In the genomic region with DNA sequence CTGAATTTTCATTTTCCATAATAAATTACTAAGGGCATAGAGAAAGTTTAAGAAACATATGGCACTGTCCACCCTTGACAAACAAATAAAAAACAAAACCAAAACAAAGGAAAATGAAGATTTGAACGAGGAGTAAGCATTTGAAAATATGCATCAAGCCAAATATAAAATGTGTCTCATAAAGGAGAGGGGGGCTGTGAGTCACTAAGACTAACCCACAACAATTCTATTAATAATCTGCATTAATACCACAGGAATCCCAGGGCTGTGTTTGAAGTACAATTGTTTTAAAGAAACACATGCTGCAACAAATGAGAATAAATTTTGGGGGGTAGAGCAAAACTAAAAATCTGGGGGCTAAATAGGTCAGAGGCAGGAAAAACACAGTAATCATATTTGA, we compare ENCODE assay signal across 16 cellular contexts. TPM values are rescaled to one million over a fixed set of nuclear protein-coding genes. Genes with fewer than 3 reads are reported as not detected.
DNase-seq lines count a peak whose midpoint lies in the region; ATAC-seq and TF ChIP-seq lines count a peak whose summit lies in the region.
"Had no signal": no experiment of that assay in that cellular context is flagged by ENCODE, and none has a peak within 500 bp of the region (broad histone marks: within the 10 kb centered on the region; RNA-seq: fewer than 3 reads in every experiment).

No MANE protein-coding gene starts in this region.

- H3K9me3 ChIP-seq in BE2C: no peaks in the 10 kb centered on the region
- H3K9me3 ChIP-seq in Caco-2: no peaks in the 10 kb centered on the region
- H3K9me3 ChIP-seq: prostate gland had no signal

- CTCF ChIA-PET in activated CD8-positive, alpha-beta T cell treated with anti-CD3 and anti-CD28 coated beads for 36 hours (lab: Charles Lee): interaction anchor here (1.5 kb wide), 1 partner anchor 8 kb away, joined by 5 read pairs; no protein-coding TSS in a partner anchor
- CTCF ChIA-PET in Caco-2 (lab: Charles Lee): no interaction called here

- H3K4me3 Mint-ChIP-seq in activated CD8-positive, alpha-beta T cell treated with anti-CD3 and anti-CD28 coated beads for 36 hours: peak overlapping the region; percentile 22
- H3K4me3 Mint-ChIP-seq in Caco-2 (ENCODE audit: unreplicated experiment): no peak overlapping the region
- H3K4me3 Mint-ChIP-seq: H9 had no signal

- H3K4me1 Mint-ChIP-seq in activated CD8-positive, alpha-beta T cell treated with anti-CD3 and anti-CD28 coated beads for 36 hours (ENCODE audit: low read depth): peaks cover 84% of the 10 kb centered on the region
- no peaks in the 10 kb centered on the region for H3K4me1 Mint-ChIP-seq in Caco-2 (ENCODE audit: low read depth, unreplicated experiment)
- H3K4me1 Mint-ChIP-seq: H9 had no signal

- BruUV-seq in Caco-2 (replicated peaks; lab: Mats Ljungman, UMichigan): no TSS peak

- H3K27me3 ChIP-seq in foreskin keratinocyte: no peaks in the 10 kb centered on the region
- no peaks in the 10 kb centered on the region for H3K27me3 ChIP-seq in BE2C
- H3K27me3 ChIP-seq in Caco-2 (replicated peaks; ENCODE audit: control insufficient read depth, insufficient read depth, low read length): no peaks in the 10 kb centered on the region

- TF ChIP-seq CTCF in activated CD8-positive, alpha-beta T cell treated with anti-CD3 and anti-CD28 coated beads for 36 hours (IDR thresholded peaks at IDR 0.05): no peak
- TF ChIP-seq CTCF in foreskin keratinocyte (conservative IDR thresholded peaks at IDR 0.05) (no peak), BE2C (IDR thresholded peaks at IDR 0.05; ENCODE audit: low read depth, low read length) (no peak), Caco-2 (IDR thresholded peaks at IDR 0.05; ENCODE audit: insufficient read depth in 1 of 2, low read depth in 1 of 2, low read length in 1 of 2, severe bottlenecking in 1 of 2, unreplicated experiment in 1 of 2) (no peak)

- DNase-seq in AG20443 (ENCODE audit: low spot score): peak; percentile 83
- peak; percentile 36 for DNase-seq in HPDE6-E6E7 (ENCODE audit: extremely low spot score)
- no peak for DNase-seq in activated CD8-positive, alpha-beta T cell treated with anti-CD3 and anti-CD28 coated beads for 36 hours
- no peak for DNase-seq in foreskin keratinocyte
- no peak for DNase-seq in BE2C
- DNase-seq in Caco-2: no peak
- DNase-seq: C1 segment of cervical spinal cord, caudate nucleus, H9, NCI-H1417, NCI-H524, Right ventricle myocardium superior had no signal

- H3K27ac Mint-ChIP-seq in activated CD8-positive, alpha-beta T cell treated with anti-CD3 and anti-CD28 coated beads for 36 hours: peak overlapping the region; percentile 61
- no peak overlapping the region for H3K27ac Mint-ChIP-seq in Caco-2 (ENCODE audit: unreplicated experiment)
- H3K27ac Mint-ChIP-seq: H9 had no signal

- intact Hi-C loops in activated CD8-positive, alpha-beta T cell treated with anti-CD3 and anti-CD28 coated beads for 36 hours (cut with micrococcal nuclease): no loop called here
- intact Hi-C loops in Caco-2 (cut with micrococcal nuclease; ENCODE audit: unreplicated experiment): no loop called here

- no peaks in the 10 kb centered on the region for H3K9me3 Mint-ChIP-seq in activated CD8-positive, alpha-beta T cell treated with anti-CD3 and anti-CD28 coated beads for 36 hours
- H3K9me3 Mint-ChIP-seq in Caco-2 (ENCODE audit: unreplicated experiment): peaks cover 15% of the 10 kb centered on the region
- H3K9me3 Mint-ChIP-seq: H9 had no signal

- H3K4me3 ChIP-seq in BE2C (ENCODE audit: low read depth, low read length) (no peak overlapping the region), Caco-2 (ENCODE audit: low read depth, low read length) (no peak overlapping the region)
- H3K4me3 ChIP-seq: prostate gland had no signal

- H3K4me1 ChIP-seq in foreskin keratinocyte (peaks cover 17% of the 10 kb centered on the region), BE2C (no peaks in the 10 kb centered on the region), Caco-2 (no peaks in the 10 kb centered on the region; the same call in 1 of the 2 replicates)
- H3K4me1 ChIP-seq: prostate gland had no signal

- H3K36me3 Mint-ChIP-seq in activated CD8-positive, alpha-beta T cell treated with anti-CD3 and anti-CD28 coated beads for 36 hours (ENCODE audit: low read depth): peaks cover 19% of the 10 kb centered on the region
- H3K36me3 Mint-ChIP-seq in Caco-2 (ENCODE audit: insufficient read depth, unreplicated experiment): peaks cover 5% of the 10 kb centered on the region

- ATAC-seq in activated CD8-positive, alpha-beta T cell treated with anti-CD3 and anti-CD28 coated beads for 36 hours: no peak
- ATAC-seq in foreskin keratinocyte (peak; percentile 95), HG02678 (IDR thresholded peaks at IDR 0.05; ENCODE audit: unreplicated experiment) (no peak), HG02938 (IDR thresholded peaks at IDR 0.05; ENCODE audit: unreplicated experiment) (no peak)
- ATAC-seq: esophagus mucosa had no signal

- no peaks in the 10 kb centered on the region for H3K27me3 Mint-ChIP-seq in activated CD8-positive, alpha-beta T cell treated with anti-CD3 and anti-CD28 coated beads for 36 hours
- no peaks in the 10 kb centered on the region for H3K27me3 Mint-ChIP-seq in Caco-2 (ENCODE audit: insufficient read depth, unreplicated experiment)

- POLR2A ChIA-PET in activated CD8-positive, alpha-beta T cell treated with anti-CD3 and anti-CD28 coated beads for 36 hours (lab: Charles Lee): interaction anchor here (1.5 to 2.4 kb wide), 4 partner anchors 9 to 59 kb away, joined by 4 to 14 read pairs (median 6); no protein-coding TSS in a partner anchor
- POLR2A ChIA-PET in Caco-2 (lab: Charles Lee): no interaction called here

- no peak overlapping the region for H3K27ac ChIP-seq in foreskin keratinocyte
- H3K27ac ChIP-seq: prostate gland had no signal

- no peaks in the 10 kb centered on the region for H3K36me3 ChIP-seq in BE2C
- H3K36me3 ChIP-seq in Caco-2 (ENCODE audit: control insufficient read depth, insufficient read depth, low read length): no peaks in the 10 kb centered on the region
- H3K36me3 ChIP-seq: prostate gland had no signal

RNA-seq across cellular contexts. Expression of a gene that starts 53.8 kb away (rescaled TPM):
- total RNA-seq in activated CD8-positive, alpha-beta T cell treated with anti-CD3 and anti-CD28 coated beads for 36 hours: 100 to 1,000 TPM; 237 to 250 TPM
- 17.4 and 22.5 TPM in 2 replicates for total RNA-seq in foreskin keratinocyte
- polyA plus RNA-seq in foreskin keratinocyte: 4.8 and 5.0 TPM in 2 replicates
- polyA plus RNA-seq in BE2C (2012; ENCODE audit: insufficient read depth, insufficient read length, low read depth): 2.3 TPM
- total RNA-seq in Caco-2 (2022): 54.7 and 58.0 TPM in 2 replicates

Comparison
In these comparisons a context has a peak if more than half of its experiments do, and no peak if none do; other contexts are left out.
1. DNase-seq: peak in AG20443 (single experiment) and HPDE6-E6E7 (single experiment); none in activated CD8-positive, alpha-beta T cell treated with anti-CD3 and anti-CD28 coated beads for 36 hours (single experiment), foreskin keratinocyte (0 of 2), BE2C (single experiment) and Caco-2 (0 of 2).